In genomic region chr4:168028970-168029610, GRCh38 we compare ENCODE assay signal across 1 cellular context.
TF ChIP-seq lines count a peak whose summit lies in the region.

No MANE protein-coding gene starts in this region.

TF ChIP-seq in HCT116, 20 proteins besides CTCF, POLR2A, EP300 and RAD21:
- TF ChIP-seq FOSL1 (IDR thresholded peaks at IDR 0.05; ENCODE audit: low read depth) (no peak), CBX3 (IDR thresholded peaks at IDR 0.05; ENCODE audit: low read depth) (0 out of 2 replicates have a peak, but pooled peaks have one; percentile 22)
